1 cellular context compared by ENCODE assay signal in the genomic region with DNA sequence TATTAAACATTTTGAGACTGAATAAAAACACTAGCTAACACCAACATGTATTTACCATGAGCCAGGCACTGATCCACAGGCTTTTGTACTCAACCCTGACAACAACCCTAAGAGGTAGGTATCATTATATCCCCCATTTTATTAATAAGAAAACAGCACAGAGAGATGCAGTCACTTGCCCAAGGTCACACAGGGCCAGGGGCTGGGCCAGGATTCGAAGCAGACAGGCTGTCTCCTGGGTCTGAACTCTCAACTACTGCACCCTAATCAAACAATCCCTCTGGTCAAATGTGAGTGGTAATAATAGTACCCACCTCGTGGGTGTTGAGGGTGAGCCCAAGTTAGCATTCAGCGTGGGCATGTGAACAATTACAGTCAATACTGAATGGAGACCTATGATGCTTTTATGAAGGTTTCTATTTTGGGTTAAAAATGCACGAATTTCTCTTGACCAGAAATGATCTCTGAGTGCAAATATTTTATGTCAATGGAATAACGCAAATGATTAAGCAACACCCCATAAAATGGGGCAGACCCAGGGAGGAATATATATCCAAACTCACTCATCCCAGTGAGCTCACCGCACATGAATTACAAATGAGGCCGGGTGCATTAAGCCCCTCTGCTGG.
TF ChIP-seq lines count a peak whose summit lies in the region.

No MANE protein-coding gene starts in this region.

TF ChIP-seq in IMR-90, 13 proteins besides CTCF, POLR2A, EP300 and RAD21:
- 0 out of 2 replicates have a peak, but pooled peaks have one; percentile 48 for TF ChIP-seq MXI1 (IDR thresholded peaks at IDR 0.05; ENCODE audit: borderline replicate concordance, low read depth, low read length)
- TF ChIP-seq CEBPB (IDR thresholded peaks at IDR 0.05; ENCODE audit: low read depth, low read length) = peak; percentile 65
